ENCODE assay signal across 11 cellular contexts in the genomic region with DNA sequence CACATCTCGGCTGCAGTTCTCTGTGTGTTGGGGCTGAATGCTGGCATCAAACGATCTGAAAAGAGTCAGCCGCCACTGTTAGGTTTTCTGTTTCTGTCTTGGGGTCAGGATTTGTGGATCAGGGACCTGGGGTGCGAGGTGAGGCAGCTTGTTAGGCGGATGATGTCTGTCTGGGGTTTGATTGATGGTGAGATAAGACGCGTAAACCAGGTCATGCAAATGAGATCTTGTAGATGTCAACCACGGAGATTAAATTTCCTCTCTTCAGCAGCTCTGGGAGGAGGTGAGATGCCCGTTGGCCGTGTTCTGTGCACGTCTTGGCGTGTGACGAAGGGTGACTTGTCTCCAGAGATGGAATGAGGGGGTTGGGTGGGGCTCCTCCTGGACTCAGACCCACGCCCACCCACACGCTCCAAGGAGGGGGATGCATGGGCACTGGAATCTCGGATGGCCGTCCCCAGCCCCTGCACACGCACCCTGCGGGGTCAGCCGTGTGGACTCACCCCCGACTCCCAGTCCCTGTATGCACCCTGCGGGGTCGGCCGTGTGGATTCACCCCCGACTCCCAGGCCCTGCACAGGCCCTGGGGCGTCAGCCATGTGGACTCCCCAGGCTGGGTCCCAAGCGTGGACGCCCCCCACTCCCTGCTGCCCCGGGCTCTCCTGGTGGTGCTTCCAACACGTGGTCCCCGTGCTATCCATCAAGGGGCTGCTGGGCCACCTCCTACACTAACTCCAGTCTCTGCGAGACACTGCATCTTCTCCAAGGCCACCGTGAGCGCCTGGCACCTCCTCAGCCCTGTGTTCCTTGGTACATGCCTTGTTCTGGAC. TPM values are rescaled to one million over a fixed set of nuclear protein-coding genes. Genes with fewer than 3 reads are reported as not detected.
DNase-seq lines count a peak whose midpoint lies in the region; ATAC-seq and TF ChIP-seq lines count a peak whose summit lies in the region.
"Had no signal": no experiment of that assay in that cellular context is flagged by ENCODE, and none has a peak within 500 bp of the region (broad histone marks: within the 10 kb centered on the region; RNA-seq: fewer than 3 reads in every experiment).

No MANE protein-coding gene starts in this region.

- BruUV-seq in OCI-LY7 (replicated peaks; lab: Mats Ljungman, UMichigan): no TSS peak

- H4K20me1 ChIP-seq in OCI-LY7 (ENCODE audit: insufficient read depth, low read length): no peaks in the 10 kb centered on the region

- POLR2A ChIA-PET in OCI-LY7 (lab: Charles Lee): no interaction called here

- intact Hi-C loops in OCI-LY7 (cut with micrococcal nuclease; ENCODE audit: unreplicated experiment): no loop called here

- H3K27ac ChIP-seq in OCI-LY7 (ENCODE audit: low read depth, low read length, poor library complexity, severe bottlenecking): no peak overlapping the region
- H3K27ac ChIP-seq: esophagus muscularis mucosa had no signal

- DNase-seq in T-helper 22 cell (ENCODE audit: low read depth): peak; percentile 64
- no peak for DNase-seq in OCI-LY7 (ENCODE audit: low spot score)
- DNase-seq in A172 (ENCODE audit: low spot score): no peak
- DNase-seq in DMS53 treated with DMSO at 0.1 percent for 48 hours (lab: John Stamatoyannopoulos, UW; ENCODE audit: unreplicated experiment): no peak
- DNase-seq: NCI-H524 treated with DMSO at 0.1 percent for 48 hours had no signal

- no peaks in the 10 kb centered on the region for H3K9me3 Mint-ChIP-seq in activated T-helper 17 cell treated with anti-CD3 and anti-CD28 coated beads, Interleukin-2, amount 50 U/mL, for 72 hours
- H3K9me3 Mint-ChIP-seq in nephron: no peaks in the 10 kb centered on the region
- no peaks in the 10 kb centered on the region for H3K9me3 Mint-ChIP-seq in stimulated activated memory B cell treated with anti-CD40 and anti-IgM and Interleukin-4, amounts not matched to agents 10 μg/mL and 1 μg/mL and 100 μg/mL, for 72 hours
- H3K9me3 Mint-ChIP-seq: memory B cell had no signal

- H3K27ac Mint-ChIP-seq in activated T-helper 17 cell treated with anti-CD3 and anti-CD28 coated beads, Interleukin-2, amount 50 U/mL, for 72 hours: peak overlapping the region; percentile 84
- peak overlapping the region; percentile 4 to 80 (median 59) for H3K27ac Mint-ChIP-seq in nephron
- no peak overlapping the region for H3K27ac Mint-ChIP-seq in stimulated activated memory B cell treated with anti-CD40 and anti-IgM and Interleukin-4, amounts not matched to agents 10 μg/mL and 1 μg/mL and 100 μg/mL, for 72 hours
- H3K27ac Mint-ChIP-seq: memory B cell had no signal

- H3K4me3 Mint-ChIP-seq in activated T-helper 17 cell treated with anti-CD3 and anti-CD28 coated beads, Interleukin-2, amount 50 U/mL, for 72 hours: peak overlapping the region; percentile 63
- H3K4me3 Mint-ChIP-seq in nephron: no peak overlapping the region
- H3K4me3 Mint-ChIP-seq in stimulated activated memory B cell treated with anti-CD40 and anti-IgM and Interleukin-4, amounts not matched to agents 10 μg/mL and 1 μg/mL and 100 μg/mL, for 72 hours: no peak overlapping the region
- H3K4me3 Mint-ChIP-seq: memory B cell had no signal

- TF ChIP-seq CTCF in nephron (IDR thresholded peaks at IDR 0.05; ENCODE audit: unreplicated experiment in 3 of 3) (no peak), OCI-LY7 (conservative IDR thresholded peaks at IDR 0.05; ENCODE audit: low read length) (no peak)

- H3K27me3 Mint-ChIP-seq in activated T-helper 17 cell treated with anti-CD3 and anti-CD28 coated beads, Interleukin-2, amount 50 U/mL, for 72 hours: no peaks in the 10 kb centered on the region
- no peaks in the 10 kb centered on the region for H3K27me3 Mint-ChIP-seq in nephron (ENCODE audit: low read depth)
- H3K27me3 Mint-ChIP-seq in stimulated activated memory B cell treated with anti-CD40 and anti-IgM and Interleukin-4, amounts not matched to agents 10 μg/mL and 1 μg/mL and 100 μg/mL, for 72 hours: no peaks in the 10 kb centered on the region
- H3K27me3 Mint-ChIP-seq: memory B cell had no signal

- H3K4me1 Mint-ChIP-seq in activated T-helper 17 cell treated with anti-CD3 and anti-CD28 coated beads, Interleukin-2, amount 50 U/mL, for 72 hours: peaks cover 28% of the 10 kb centered on the region
- H3K4me1 Mint-ChIP-seq in nephron: no peaks in the 10 kb centered on the region
- H3K4me1 Mint-ChIP-seq in stimulated activated memory B cell treated with anti-CD40 and anti-IgM and Interleukin-4, amounts not matched to agents 10 μg/mL and 1 μg/mL and 100 μg/mL, for 72 hours: peaks cover 5% of the 10 kb centered on the region

- H3K36me3 Mint-ChIP-seq in activated T-helper 17 cell treated with anti-CD3 and anti-CD28 coated beads, Interleukin-2, amount 50 U/mL, for 72 hours (ENCODE audit: low read depth): peaks cover 61% of the 10 kb centered on the region
- peaks cover 32% of the 10 kb centered on the region for H3K36me3 Mint-ChIP-seq in nephron (ENCODE audit: low read depth)
- peaks cover 46% of the 10 kb centered on the region for H3K36me3 Mint-ChIP-seq in stimulated activated memory B cell treated with anti-CD40 and anti-IgM and Interleukin-4, amounts not matched to agents 10 μg/mL and 1 μg/mL and 100 μg/mL, for 72 hours

- no peaks in the 10 kb centered on the region for H3K4me1 ChIP-seq in OCI-LY7 (ENCODE audit: insufficient read depth, low read length, poor library complexity, severe bottlenecking)

- H3K79me2 ChIP-seq in OCI-LY7 (ENCODE audit: insufficient read depth, low read depth, low read length): no peaks in the 10 kb centered on the region

- H3K36me3 ChIP-seq in OCI-LY7 (ENCODE audit: insufficient read depth, low read length): peaks cover 59% of the 10 kb centered on the region

- ATAC-seq in activated T-helper 17 cell treated with anti-CD3 and anti-CD28 coated beads, Interleukin-2, amount 50 U/mL, for 72 hours (replicated peaks): peak; percentile 80
- peak; percentile 37 for ATAC-seq in stimulated activated memory B cell treated with anti-CD40 and anti-IgM and Interleukin-4, amounts not matched to agents 10 μg/mL and 1 μg/mL and 100 μg/mL, for 72 hours
- ATAC-seq in HG02884 (IDR thresholded peaks at IDR 0.05; ENCODE audit: unreplicated experiment): no peak

- no peak overlapping the region for H2AFZ ChIP-seq in OCI-LY7 (ENCODE audit: low read length)

- CTCF ChIA-PET in OCI-LY7 (lab: Charles Lee; ENCODE audit: unreplicated experiment): no interaction called here

- H3K4me2 ChIP-seq in OCI-LY7 (ENCODE audit: low read length): no peak overlapping the region

- H3K4me3 ChIP-seq in OCI-LY7 (ENCODE audit: low read depth, low read length, poor library complexity, severe bottlenecking): no peak overlapping the region
- H3K4me3 ChIP-seq: esophagus muscularis mucosa had no signal

- no peaks in the 10 kb centered on the region for H3K9me3 ChIP-seq in OCI-LY7 (ENCODE audit: low read length)
- H3K9me3 ChIP-seq: esophagus muscularis mucosa had no signal

- H3K9me2 ChIP-seq in OCI-LY7 (ENCODE audit: insufficient read depth, low read length): no peaks in the 10 kb centered on the region

RNA-seq across cellular contexts. Expression of a gene that starts 16.0 kb away (rescaled TPM):
- total RNA-seq in activated T-helper 17 cell treated with anti-CD3 and anti-CD28 coated beads, Interleukin-2, amount 50 U/mL, for 72 hours: 10 to 100 TPM; 15.8 to 22.3 TPM
- 13.2 and 17.9 TPM in 2 replicates for total RNA-seq in OCI-LY7 (2014; rRNA removed; shearing (Covaris generic))
- 43.2 and 45.0 TPM in 2 replicates for total RNA-seq in OCI-LY7 (2022)
- 7.2 and 9.8 TPM in 2 replicates for total RNA-seq in A172 (2014; rRNA removed; shearing (Covaris generic))

RNA-seq across cellular contexts. Expression of a gene that starts 41.3 kb away (rescaled TPM):
- total RNA-seq in activated T-helper 17 cell treated with anti-CD3 and anti-CD28 coated beads, Interleukin-2, amount 50 U/mL, for 72 hours: 10 to 100 TPM; 61.4 to 62.8 TPM
- total RNA-seq in OCI-LY7 (2014; rRNA removed; shearing (Covaris generic)): 52.5 and 53.2 TPM in 2 replicates
- 59.3 and 64.2 TPM in 2 replicates for total RNA-seq in OCI-LY7 (2022)
- total RNA-seq in A172 (2014; rRNA removed; shearing (Covaris generic)): 80.9 and 100 TPM in 2 replicates
